Comparison of ENCODE assay signal across 20 cellular contexts in the genomic region with DNA sequence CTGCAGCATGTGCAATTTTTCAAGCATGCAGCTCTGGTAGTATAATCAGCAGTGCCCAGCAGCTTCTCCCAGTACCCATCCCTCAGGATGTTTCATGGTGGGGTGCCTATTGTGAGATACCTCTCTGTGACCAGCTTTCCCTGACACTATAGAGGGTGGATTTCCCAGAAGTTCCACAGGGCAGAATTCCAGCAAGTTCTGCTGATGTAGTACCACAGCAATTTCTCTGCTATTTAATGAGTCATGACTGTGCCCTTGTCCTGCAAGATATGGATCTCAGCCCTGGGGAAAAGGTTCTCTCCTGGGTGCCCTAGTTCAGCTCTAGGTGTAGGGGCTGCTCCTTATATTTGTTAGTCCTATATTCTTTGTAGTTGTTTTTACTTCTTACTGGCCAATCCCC.
DNase-seq lines count a peak whose midpoint lies in the region; ATAC-seq and TF ChIP-seq lines count a peak whose summit lies in the region.
"Had no signal": no experiment of that assay in that cellular context is flagged by ENCODE, and none has a peak within 500 bp of the region (broad histone marks: within the 10 kb centered on the region; RNA-seq: fewer than 3 reads in every experiment).

No MANE protein-coding gene starts in this region.

- no peak overlapping the region for H3K27ac Mint-ChIP-seq in WTC11
- H3K27ac Mint-ChIP-seq: activated naive CD4-positive, alpha-beta T cell treated with anti-CD3 and anti-CD28 coated beads, Interleukin-2, amount 50 U/mL, for 24 hours; brain; CD8-positive, alpha-beta T cell; T-helper 2 cell treated with Interferon-gamma antibody and Interleukin-4, amounts not matched to agents 5 μg/mL and 100 μg/mL, for 36 hours had no signal

- CTCF ChIA-PET in WTC11 (lab: Charles Lee), result interaction anchor here (1.1 to 1.3 kb wide), 2 partner anchors 152 to 188 kb away, joined by 3 to 5 read pairs; no protein-coding TSS in a partner anchor

- H3K27ac ChIP-seq in SJCRH30, result no peak overlapping the region
- H3K27ac ChIP-seq: coronary artery, left ventricle myocardium inferior, neutrophil, spleen had no signal

- H3K4me3 ChIP-seq in epithelial cell of proximal tubule (ENCODE audit: low read depth, low read length), result no peak overlapping the region
- no peak overlapping the region for H3K4me3 ChIP-seq in SJCRH30
- H3K4me3 ChIP-seq: coronary artery, left ventricle myocardium inferior, spleen had no signal

- DNase-seq in EL, result peak; percentile 68
- peak; percentile 64 for DNase-seq in RPMI7951 (ENCODE audit: low read depth)
- peak; percentile 30 for DNase-seq in epithelial cell of proximal tubule (ENCODE audit: low read depth)
- DNase-seq in myocyte (ENCODE audit: low read depth), result peak; percentile 7
- no peak for DNase-seq in SJCRH30
- no peak for DNase-seq in WTC11 (ENCODE audit: low spot score)
- no peak for DNase-seq in middle frontal gyrus (ENCODE audit: extremely low spot score, low spot score)
- DNase-seq: activated T-cell treated with anti-CD3 and anti-CD28 coated beads, Interleukin-2, amount 50 U/mL, for 4 hours; CD8-positive, alpha-beta T cell; left ventricle myocardium inferior; NCI-H1417 treated with DMSO at 0.1 percent for 48 hours; NCI-H526; spleen; substantia nigra had no signal

- H3K27me3 ChIP-seq in SJCRH30, result no peaks in the 10 kb centered on the region
- H3K27me3 ChIP-seq: neutrophil, spleen had no signal

- no peaks in the 10 kb centered on the region for H3K27me3 Mint-ChIP-seq in WTC11 (ENCODE audit: low read depth)
- H3K27me3 Mint-ChIP-seq: activated naive CD4-positive, alpha-beta T cell treated with anti-CD3 and anti-CD28 coated beads, Interleukin-2, amount 50 U/mL, for 24 hours had no signal

- no peaks in the 10 kb centered on the region for H3K9me3 ChIP-seq in SJCRH30 (replicated peaks)
- H3K9me3 ChIP-seq: neutrophil had no signal

- no peaks in the 10 kb centered on the region for H3K4me1 Mint-ChIP-seq in WTC11
- H3K4me1 Mint-ChIP-seq: activated naive CD4-positive, alpha-beta T cell treated with anti-CD3 and anti-CD28 coated beads, Interleukin-2, amount 50 U/mL, for 24 hours had no signal

- ATAC-seq in WTC11 (no peak), HG02938 (IDR thresholded peaks at IDR 0.05; ENCODE audit: unreplicated experiment) (no peak)
- ATAC-seq: activated T-cell treated with anti-CD3 and anti-CD28 coated beads, Interleukin-2, amount 50 U/mL, for 4 hours; CD8-positive, alpha-beta T cell had no signal

- H3K36me3 ChIP-seq in SJCRH30, result no peaks in the 10 kb centered on the region
- H3K36me3 ChIP-seq: left ventricle myocardium inferior, neutrophil had no signal

- H3K36me3 Mint-ChIP-seq in WTC11, result peaks cover 32% of the 10 kb centered on the region

- H3K4me3 Mint-ChIP-seq in WTC11, result no peak overlapping the region
- H3K4me3 Mint-ChIP-seq: activated naive CD4-positive, alpha-beta T cell treated with anti-CD3 and anti-CD28 coated beads, Interleukin-2, amount 50 U/mL, for 24 hours; activated T-cell treated with anti-CD3 and anti-CD28 coated beads, Interleukin-2, amount 50 U/mL, for 4 hours; brain; CD8-positive, alpha-beta T cell; T-helper 2 cell treated with Interferon-gamma antibody and Interleukin-4, amounts not matched to agents 5 μg/mL and 100 μg/mL, for 36 hours had no signal

- POLR2A ChIA-PET in WTC11 (lab: Charles Lee), result no interaction called here

- peaks cover 47% of the 10 kb centered on the region for H3K9me3 Mint-ChIP-seq in WTC11
- H3K9me3 Mint-ChIP-seq: activated naive CD4-positive, alpha-beta T cell treated with anti-CD3 and anti-CD28 coated beads, Interleukin-2, amount 50 U/mL, for 24 hours had no signal

- TF ChIP-seq CTCF in epithelial cell of proximal tubule (conservative IDR thresholded peaks at IDR 0.05; ENCODE audit: low read depth, low read length) (no peak), WTC11 (IDR thresholded peaks at IDR 0.05) (no peak)

- no peaks in the 10 kb centered on the region for H3K4me1 ChIP-seq in SJCRH30
- H3K4me1 ChIP-seq: left ventricle myocardium inferior, spleen had no signal

TF ChIP-seq in WTC11, 78 proteins besides CTCF, POLR2A, EP300 and RAD21:
- TF ChIP-seq FOXJ3 (CRISPR knock-in tag; IDR thresholded peaks at IDR 0.05; ENCODE audit: borderline replicate concordance) (no peak), TEAD1 (CRISPR knock-in tag; IDR thresholded peaks at IDR 0.05) (no peak), FOXP1 (CRISPR knock-in tag; IDR thresholded peaks at IDR 0.05; ENCODE audit: borderline replicate concordance) (no peak), NR3C1 (CRISPR knock-in tag; conservative IDR thresholded peaks at IDR 0.05; ENCODE audit: low read depth) (no peak), ERG (CRISPR knock-in tag; IDR thresholded peaks at IDR 0.05) (no peak), MYBL2 (CRISPR knock-in tag; IDR thresholded peaks at IDR 0.05) (no peak)
- TF ChIP-seq, protein P1, sequence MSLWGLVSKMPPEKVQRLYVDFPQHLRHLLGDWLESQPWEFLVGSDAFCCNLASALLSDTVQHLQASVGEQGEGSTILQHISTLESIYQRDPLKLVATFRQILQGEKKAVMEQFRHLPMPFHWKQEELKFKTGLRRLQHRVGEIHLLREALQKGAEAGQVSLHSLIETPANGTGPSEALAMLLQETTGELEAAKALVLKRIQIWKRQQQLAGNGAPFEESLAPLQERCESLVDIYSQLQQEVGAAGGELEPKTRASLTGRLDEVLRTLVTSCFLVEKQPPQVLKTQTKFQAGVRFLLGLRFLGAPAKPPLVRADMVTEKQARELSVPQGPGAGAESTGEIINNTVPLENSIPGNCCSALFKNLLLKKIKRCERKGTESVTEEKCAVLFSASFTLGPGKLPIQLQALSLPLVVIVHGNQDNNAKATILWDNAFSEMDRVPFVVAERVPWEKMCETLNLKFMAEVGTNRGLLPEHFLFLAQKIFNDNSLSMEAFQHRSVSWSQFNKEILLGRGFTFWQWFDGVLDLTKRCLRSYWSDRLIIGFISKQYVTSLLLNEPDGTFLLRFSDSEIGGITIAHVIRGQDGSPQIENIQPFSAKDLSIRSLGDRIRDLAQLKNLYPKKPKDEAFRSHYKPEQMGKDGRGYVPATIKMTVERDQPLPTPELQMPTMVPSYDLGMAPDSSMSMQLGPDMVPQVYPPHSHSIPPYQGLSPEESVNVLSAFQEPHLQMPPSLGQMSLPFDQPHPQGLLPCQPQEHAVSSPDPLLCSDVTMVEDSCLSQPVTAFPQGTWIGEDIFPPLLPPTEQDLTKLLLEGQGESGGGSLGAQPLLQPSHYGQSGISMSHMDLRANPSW (CRISPR knock-in tag; conservative IDR thresholded peaks at IDR 0.05; ENCODE audit: low read depth), result no peak

Comparison
In these comparisons a context has a peak if more than half of its experiments do, and no peak if none do; other contexts are left out.
1. DNase-seq: peak in EL (single experiment), RPMI7951 (single experiment), epithelial cell of proximal tubule (single experiment) and myocyte (single experiment); none in SJCRH30 (0 of 2), WTC11 (single experiment) and middle frontal gyrus (single experiment).